Comparison of ENCODE assay signal across 1 cellular context in the genomic region with DNA sequence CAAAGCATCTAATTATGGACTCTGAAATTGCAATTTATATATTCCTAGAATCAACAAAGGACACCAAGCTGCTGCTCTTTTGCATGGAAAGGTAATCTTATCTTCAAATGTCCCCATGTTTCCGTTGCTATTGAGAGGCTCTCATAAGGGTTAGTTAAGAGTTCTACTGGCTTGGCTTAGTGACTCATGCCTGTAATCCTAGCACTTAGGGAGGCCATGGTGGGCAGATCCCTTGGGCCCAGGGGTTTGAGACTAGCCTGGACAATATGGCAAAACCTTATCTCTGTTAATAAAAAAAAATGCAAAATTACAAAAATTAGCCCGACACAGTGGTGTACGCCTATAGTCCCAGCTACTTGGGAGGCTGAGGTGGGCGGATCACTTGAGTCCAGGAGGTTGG.
TF ChIP-seq lines count a peak whose summit lies in the region.

No MANE protein-coding gene starts in this region.

TF ChIP-seq in GM23338, 12 proteins besides CTCF, POLR2A, EP300 and RAD21:
- TF ChIP-seq, protein P1, sequence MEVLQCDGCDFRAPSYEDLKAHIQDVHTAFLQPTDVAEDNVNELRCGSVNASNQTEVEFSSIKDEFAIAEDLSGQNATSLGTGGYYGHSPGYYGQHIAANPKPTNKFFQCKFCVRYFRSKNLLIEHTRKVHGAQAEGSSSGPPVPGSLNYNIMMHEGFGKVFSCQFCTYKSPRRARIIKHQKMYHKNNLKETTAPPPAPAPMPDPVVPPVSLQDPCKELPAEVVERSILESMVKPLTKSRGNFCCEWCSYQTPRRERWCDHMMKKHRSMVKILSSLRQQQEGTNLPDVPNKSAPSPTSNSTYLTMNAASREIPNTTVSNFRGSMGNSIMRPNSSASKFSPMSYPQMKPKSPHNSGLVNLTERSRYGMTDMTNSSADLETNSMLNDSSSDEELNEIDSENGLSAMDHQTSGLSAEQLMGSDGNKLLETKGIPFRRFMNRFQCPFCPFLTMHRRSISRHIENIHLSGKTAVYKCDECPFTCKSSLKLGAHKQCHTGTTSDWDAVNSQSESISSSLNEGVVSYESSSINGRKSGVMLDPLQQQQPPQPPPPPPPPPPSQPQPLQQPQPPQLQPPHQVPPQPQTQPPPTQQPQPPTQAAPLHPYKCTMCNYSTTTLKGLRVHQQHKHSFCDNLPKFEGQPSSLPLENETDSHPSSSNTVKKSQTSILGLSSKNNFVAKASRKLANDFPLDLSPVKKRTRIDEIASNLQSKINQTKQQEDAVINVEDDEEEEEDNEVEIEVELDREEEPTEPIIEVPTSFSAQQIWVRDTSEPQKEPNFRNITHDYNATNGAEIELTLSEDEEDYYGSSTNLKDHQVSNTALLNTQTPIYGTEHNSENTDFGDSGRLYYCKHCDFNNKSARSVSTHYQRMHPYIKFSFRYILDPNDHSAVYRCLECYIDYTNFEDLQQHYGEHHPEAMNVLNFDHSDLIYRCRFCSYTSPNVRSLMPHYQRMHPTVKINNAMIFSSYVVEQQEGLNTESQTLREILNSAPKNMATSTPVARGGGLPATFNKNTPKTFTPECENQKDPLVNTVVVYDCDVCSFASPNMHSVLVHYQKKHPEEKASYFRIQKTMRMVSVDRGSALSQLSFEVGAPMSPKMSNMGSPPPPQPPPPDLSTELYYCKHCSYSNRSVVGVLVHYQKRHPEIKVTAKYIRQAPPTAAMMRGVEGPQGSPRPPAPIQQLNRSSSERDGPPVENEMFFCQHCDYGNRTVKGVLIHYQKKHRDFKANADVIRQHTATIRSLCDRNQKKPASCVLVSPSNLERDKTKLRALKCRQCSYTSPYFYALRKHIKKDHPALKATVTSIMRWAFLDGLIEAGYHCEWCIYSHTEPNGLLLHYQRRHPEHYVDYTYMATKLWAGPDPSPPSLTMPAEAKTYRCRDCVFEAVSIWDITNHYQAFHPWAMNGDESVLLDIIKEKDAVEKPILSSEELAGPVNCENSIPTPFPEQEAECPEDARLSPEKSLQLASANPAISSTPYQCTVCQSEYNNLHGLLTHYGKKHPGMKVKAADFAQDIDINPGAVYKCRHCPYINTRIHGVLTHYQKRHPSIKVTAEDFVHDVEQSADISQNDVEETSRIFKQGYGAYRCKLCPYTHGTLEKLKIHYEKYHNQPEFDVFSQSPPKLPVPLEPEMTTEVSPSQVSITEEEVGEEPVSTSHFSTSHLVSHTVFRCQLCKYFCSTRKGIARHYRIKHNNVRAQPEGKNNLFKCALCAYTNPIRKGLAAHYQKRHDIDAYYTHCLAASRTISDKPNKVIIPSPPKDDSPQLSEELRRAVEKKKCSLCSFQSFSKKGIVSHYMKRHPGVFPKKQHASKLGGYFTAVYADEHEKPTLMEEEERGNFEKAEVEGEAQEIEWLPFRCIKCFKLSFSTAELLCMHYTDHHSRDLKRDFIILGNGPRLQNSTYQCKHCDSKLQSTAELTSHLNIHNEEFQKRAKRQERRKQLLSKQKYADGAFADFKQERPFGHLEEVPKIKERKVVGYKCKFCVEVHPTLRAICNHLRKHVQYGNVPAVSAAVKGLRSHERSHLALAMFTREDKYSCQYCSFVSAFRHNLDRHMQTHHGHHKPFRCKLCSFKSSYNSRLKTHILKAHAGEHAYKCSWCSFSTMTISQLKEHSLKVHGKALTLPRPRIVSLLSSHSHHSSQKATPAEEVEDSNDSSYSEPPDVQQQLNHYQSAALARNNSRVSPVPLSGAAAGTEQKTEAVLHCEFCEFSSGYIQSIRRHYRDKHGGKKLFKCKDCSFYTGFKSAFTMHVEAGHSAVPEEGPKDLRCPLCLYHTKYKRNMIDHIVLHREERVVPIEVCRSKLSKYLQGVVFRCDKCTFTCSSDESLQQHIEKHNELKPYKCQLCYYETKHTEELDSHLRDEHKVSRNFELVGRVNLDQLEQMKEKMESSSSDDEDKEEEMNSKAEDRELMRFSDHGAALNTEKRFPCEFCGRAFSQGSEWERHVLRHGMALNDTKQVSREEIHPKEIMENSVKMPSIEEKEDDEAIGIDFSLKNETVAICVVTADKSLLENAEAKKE (CRISPR knock-in tag; IDR thresholded peaks at IDR 0.05) = no peak
- TF ChIP-seq, protein P2, sequence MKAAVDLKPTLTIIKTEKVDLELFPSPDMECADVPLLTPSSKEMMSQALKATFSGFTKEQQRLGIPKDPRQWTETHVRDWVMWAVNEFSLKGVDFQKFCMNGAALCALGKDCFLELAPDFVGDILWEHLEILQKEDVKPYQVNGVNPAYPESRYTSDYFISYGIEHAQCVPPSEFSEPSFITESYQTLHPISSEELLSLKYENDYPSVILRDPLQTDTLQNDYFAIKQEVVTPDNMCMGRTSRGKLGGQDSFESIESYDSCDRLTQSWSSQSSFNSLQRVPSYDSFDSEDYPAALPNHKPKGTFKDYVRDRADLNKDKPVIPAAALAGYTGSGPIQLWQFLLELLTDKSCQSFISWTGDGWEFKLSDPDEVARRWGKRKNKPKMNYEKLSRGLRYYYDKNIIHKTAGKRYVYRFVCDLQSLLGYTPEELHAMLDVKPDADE (IDR thresholded peaks at IDR 0.05) = no peak
- TF ChIP-seq, protein P3, sequence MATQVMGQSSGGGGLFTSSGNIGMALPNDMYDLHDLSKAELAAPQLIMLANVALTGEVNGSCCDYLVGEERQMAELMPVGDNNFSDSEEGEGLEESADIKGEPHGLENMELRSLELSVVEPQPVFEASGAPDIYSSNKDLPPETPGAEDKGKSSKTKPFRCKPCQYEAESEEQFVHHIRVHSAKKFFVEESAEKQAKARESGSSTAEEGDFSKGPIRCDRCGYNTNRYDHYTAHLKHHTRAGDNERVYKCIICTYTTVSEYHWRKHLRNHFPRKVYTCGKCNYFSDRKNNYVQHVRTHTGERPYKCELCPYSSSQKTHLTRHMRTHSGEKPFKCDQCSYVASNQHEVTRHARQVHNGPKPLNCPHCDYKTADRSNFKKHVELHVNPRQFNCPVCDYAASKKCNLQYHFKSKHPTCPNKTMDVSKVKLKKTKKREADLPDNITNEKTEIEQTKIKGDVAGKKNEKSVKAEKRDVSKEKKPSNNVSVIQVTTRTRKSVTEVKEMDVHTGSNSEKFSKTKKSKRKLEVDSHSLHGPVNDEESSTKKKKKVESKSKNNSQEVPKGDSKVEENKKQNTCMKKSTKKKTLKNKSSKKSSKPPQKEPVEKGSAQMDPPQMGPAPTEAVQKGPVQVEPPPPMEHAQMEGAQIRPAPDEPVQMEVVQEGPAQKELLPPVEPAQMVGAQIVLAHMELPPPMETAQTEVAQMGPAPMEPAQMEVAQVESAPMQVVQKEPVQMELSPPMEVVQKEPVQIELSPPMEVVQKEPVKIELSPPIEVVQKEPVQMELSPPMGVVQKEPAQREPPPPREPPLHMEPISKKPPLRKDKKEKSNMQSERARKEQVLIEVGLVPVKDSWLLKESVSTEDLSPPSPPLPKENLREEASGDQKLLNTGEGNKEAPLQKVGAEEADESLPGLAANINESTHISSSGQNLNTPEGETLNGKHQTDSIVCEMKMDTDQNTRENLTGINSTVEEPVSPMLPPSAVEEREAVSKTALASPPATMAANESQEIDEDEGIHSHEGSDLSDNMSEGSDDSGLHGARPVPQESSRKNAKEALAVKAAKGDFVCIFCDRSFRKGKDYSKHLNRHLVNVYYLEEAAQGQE (IDR thresholded peaks at IDR 0.05; ENCODE audit: unreplicated experiment) = no peak
- no peak for TF ChIP-seq ZNF331 (CRISPR knock-in tag; IDR thresholded peaks at IDR 0.05; ENCODE audit: low read depth)
- TF ChIP-seq NANOG (IDR thresholded peaks at IDR 0.05; ENCODE audit: borderline replicate concordance) = no peak
- no peak for TF ChIP-seq STAT1 (IDR thresholded peaks at IDR 0.05; ENCODE audit: unreplicated experiment)
- TF ChIP-seq POLR2AphosphoS5 (IDR thresholded peaks at IDR 0.05; ENCODE audit: low read depth) = no peak
- no peak for TF ChIP-seq EZH2phosphoT487 (IDR thresholded peaks at IDR 0.05; ENCODE audit: unreplicated experiment)
- no peak for TF ChIP-seq CREB1 (CRISPR knock-in tag; IDR thresholded peaks at IDR 0.05; ENCODE audit: low read depth)
- TF ChIP-seq JUNB (IDR thresholded peaks at IDR 0.05; ENCODE audit: unreplicated experiment) = no peak
- TF ChIP-seq ZNF114 (CRISPR knock-in tag; IDR thresholded peaks at IDR 0.05) = no peak
- no peak for TF ChIP-seq EZH2 (IDR thresholded peaks at IDR 0.05; ENCODE audit: low read depth, unreplicated experiment)
TF ChIP-seq in GM23338: peak in this region for 0.
